ENCODE assay signal across 17 cellular contexts in the genomic region with DNA sequence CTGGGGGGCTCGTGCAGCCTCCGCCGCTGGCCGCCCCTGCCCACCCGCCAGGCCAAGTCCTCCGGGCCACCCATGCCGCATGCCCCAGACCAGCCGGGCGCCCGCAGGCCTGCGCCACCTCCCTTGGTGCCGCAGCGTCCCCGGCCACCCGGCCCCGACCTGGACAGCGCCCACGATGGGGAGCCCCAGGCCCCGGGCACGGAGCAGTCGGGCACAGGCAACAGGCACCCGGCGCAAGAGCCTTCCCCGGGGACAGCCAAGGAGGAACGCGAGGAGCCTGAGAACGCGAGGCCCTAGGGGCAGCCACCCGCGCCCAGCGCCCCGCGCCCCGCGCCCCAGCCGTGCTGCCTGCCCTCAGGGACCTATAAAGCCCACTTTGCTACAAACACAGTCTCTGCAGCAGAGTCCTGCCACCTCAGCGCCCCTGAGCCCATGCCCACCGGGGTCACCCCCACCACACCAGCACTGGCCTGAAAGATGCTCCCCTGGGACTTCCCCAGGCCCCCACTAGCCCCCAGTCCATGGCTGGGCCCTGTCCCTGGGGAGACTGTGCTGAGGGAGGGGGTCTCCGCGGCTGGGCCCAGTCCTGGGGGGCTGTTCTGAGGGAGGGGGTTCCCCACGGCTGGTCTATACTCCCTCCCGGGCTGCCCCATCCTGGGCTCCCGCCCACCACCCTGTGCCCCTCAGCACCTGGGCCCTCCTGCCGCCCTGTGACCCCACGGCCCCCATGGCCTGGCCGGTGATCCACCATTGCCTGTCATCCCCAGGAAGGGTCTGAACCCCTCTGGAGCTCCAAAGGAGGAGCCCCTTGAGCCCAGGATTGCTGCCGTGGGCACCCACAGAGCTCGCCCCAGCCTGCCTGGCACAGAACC. TPM values are rescaled to one million over a fixed set of nuclear protein-coding genes. Genes with fewer than 3 reads are reported as not detected.
DNase-seq lines count a peak whose midpoint lies in the region; ATAC-seq and TF ChIP-seq lines count a peak whose summit lies in the region.
"Had no signal": no experiment of that assay in that cellular context is flagged by ENCODE, and none has a peak within 500 bp of the region (broad histone marks: within the 10 kb centered on the region; RNA-seq: fewer than 3 reads in every experiment).

No MANE protein-coding gene starts in this region.

- no peaks in the 10 kb centered on the region for H3K9me3 ChIP-seq in lower lobe of right lung

- no peak for TF ChIP-seq CTCF in lower lobe of right lung (IDR thresholded peaks at IDR 0.05)

- H3K27me3 Mint-ChIP-seq in activated CD4-positive, alpha-beta T cell treated with anti-CD3 and anti-CD28 coated beads, Interleukin-2, amount 10 ng/mL, durations not matched to agents 24 days and 14 days, result no peaks in the 10 kb centered on the region
- H3K27me3 Mint-ChIP-seq: CD4-positive, alpha-beta T cell had no signal

- H3K4me1 ChIP-seq in lower lobe of right lung, result peaks cover 6% of the 10 kb centered on the region
- H3K4me1 ChIP-seq: breast epithelium had no signal

- H3K36me3 Mint-ChIP-seq in activated CD4-positive, alpha-beta T cell treated with anti-CD3 and anti-CD28 coated beads, Interleukin-2, amount 10 ng/mL, durations not matched to agents 24 days and 14 days (ENCODE audit: low read depth), result peaks cover 20% of the 10 kb centered on the region

- H3K27ac Mint-ChIP-seq in activated CD4-positive, alpha-beta T cell treated with anti-CD3 and anti-CD28 coated beads, Interleukin-2, amount 10 ng/mL, durations not matched to agents 24 days and 14 days, result peak overlapping the region; percentile 15
- H3K27ac Mint-ChIP-seq: CD4-positive, alpha-beta T cell had no signal

- intact Hi-C loops in activated CD4-positive, alpha-beta T cell treated with anti-CD3 and anti-CD28 coated beads, Interleukin-2, amount 10 ng/mL, durations not matched to agents 24 days and 14 days (cut with micrococcal nuclease), result no loop called here
- intact Hi-C loops in lower lobe of right lung (cut with DNase I), result no loop called here

- H3K4me3 Mint-ChIP-seq in activated CD4-positive, alpha-beta T cell treated with anti-CD3 and anti-CD28 coated beads, Interleukin-2, amount 10 ng/mL, durations not matched to agents 24 days and 14 days, result no peak overlapping the region
- H3K4me3 Mint-ChIP-seq: CD4-positive, alpha-beta T cell had no signal

- H3K4me3 ChIP-seq in H7 (ENCODE audit: insufficient read depth, low read depth, low read length), result no peak overlapping the region
- no peak overlapping the region for H3K4me3 ChIP-seq in lower lobe of right lung
- H3K4me3 ChIP-seq: breast epithelium had no signal

- no peaks in the 10 kb centered on the region for H3K36me3 ChIP-seq in H7 (replicated peaks; ENCODE audit: control insufficient read depth, insufficient read depth, low read length)
- H3K36me3 ChIP-seq in lower lobe of right lung, result no peaks in the 10 kb centered on the region
- H3K36me3 ChIP-seq: breast epithelium had no signal

- peaks cover 2% of the 10 kb centered on the region; the same call in 1 of the 2 replicates for H3K27me3 ChIP-seq in H7 (ENCODE audit: control insufficient read depth, insufficient read depth, low read length)
- H3K27me3 ChIP-seq in lower lobe of right lung (ENCODE audit: low read depth), result peaks cover 17% of the 10 kb centered on the region
- H3K27me3 ChIP-seq: breast epithelium had no signal

- H3K9me3 Mint-ChIP-seq in activated CD4-positive, alpha-beta T cell treated with anti-CD3 and anti-CD28 coated beads, Interleukin-2, amount 10 ng/mL, durations not matched to agents 24 days and 14 days, result peaks cover 7% of the 10 kb centered on the region

- peak in 1 of 2 donors; percentile 6 for ATAC-seq in lower lobe of right lung
- ATAC-seq: left colon had no signal

- H3K4me1 Mint-ChIP-seq in activated CD4-positive, alpha-beta T cell treated with anti-CD3 and anti-CD28 coated beads, Interleukin-2, amount 10 ng/mL, durations not matched to agents 24 days and 14 days, result peaks cover 7% of the 10 kb centered on the region

- no peak for DNase-seq in activated CD4-positive, alpha-beta T cell treated with anti-CD3 and anti-CD28 coated beads, Interleukin-2, amount 10 ng/mL, durations not matched to agents 24 days and 14 days
- no peak for DNase-seq in activated CD4-positive, alpha-beta T cell treated with anti-CD3 and anti-CD28 coated beads, Interleukin-2, amount 50 U/mL, for 4 hours
- DNase-seq in H7, result peak; percentile 63
- DNase-seq in lower lobe of right lung, result peak; percentile 42
- no peak for DNase-seq in kidney glomerular epithelial cell (lab: John Stamatoyannopoulos, UW)
- no peak for DNase-seq in substantia nigra (lab: John Stamatoyannopoulos, UW)
- DNase-seq: activated naive CD4-positive, alpha-beta T cell treated with anti-CD3 and anti-CD28 coated beads, Interleukin-2, amount 50 U/mL, for 16 hours; DND-41; hippocampal formation; left colon; NCI-H1436 treated with DMSO at 0.1 percent for 48 hours; SHP77 treated with DMSO at 0.1 percent for 48 hours; T-helper 9 cell had no signal

- H3K27ac ChIP-seq in lower lobe of right lung (no peak overlapping the region), substantia nigra (ENCODE audit: low read depth, low read length, poor library complexity, severe bottlenecking) (no peak overlapping the region)
- H3K27ac ChIP-seq: breast epithelium had no signal

RNA-seq across cellular contexts. Expression of a gene that starts 8.6 kb away (rescaled TPM):
- 250 and 254 TPM in 2 replicates for total RNA-seq in activated CD4-positive, alpha-beta T cell treated with anti-CD3 and anti-CD28 coated beads, Interleukin-2, amount 10 ng/mL, durations not matched to agents 24 days and 14 days
- total RNA-seq in H7 (2014; rRNA removed; shearing (Covaris generic)), result not detected in 2 replicates
- total RNA-seq in lower lobe of right lung, result 0.47 TPM
- total RNA-seq: myocyte, temporal lobe had no signal

RNA-seq across cellular contexts. Expression of a gene that starts 16.2 kb away (rescaled TPM):
- total RNA-seq in activated CD4-positive, alpha-beta T cell treated with anti-CD3 and anti-CD28 coated beads, Interleukin-2, amount 10 ng/mL, durations not matched to agents 24 days and 14 days, result 692 and 702 TPM in 2 replicates
- total RNA-seq in H7 (2014; rRNA removed; shearing (Covaris generic)), result 0.07 and 0.89 TPM in 2 replicates
- total RNA-seq in lower lobe of right lung, result 3.0 TPM
- total RNA-seq: myocyte, temporal lobe had no signal

RNA-seq across cellular contexts. Expression of a gene that starts 24.1 kb away (rescaled TPM):
- total RNA-seq in activated CD4-positive, alpha-beta T cell treated with anti-CD3 and anti-CD28 coated beads, Interleukin-2, amount 10 ng/mL, durations not matched to agents 24 days and 14 days, result not detected in 2 replicates
- not detected in 2 replicates for total RNA-seq in H7 (2014; rRNA removed; shearing (Covaris generic))
- 6.6 TPM for total RNA-seq in lower lobe of right lung
- total RNA-seq: myocyte, temporal lobe had no signal

RNA-seq across cellular contexts. Expression of a gene that starts 34.0 kb away (rescaled TPM):
- 175 and 194 TPM in 2 replicates for total RNA-seq in activated CD4-positive, alpha-beta T cell treated with anti-CD3 and anti-CD28 coated beads, Interleukin-2, amount 10 ng/mL, durations not matched to agents 24 days and 14 days
- 102 and 127 TPM in 2 replicates for total RNA-seq in H7 (2014; rRNA removed; shearing (Covaris generic))
- total RNA-seq in lower lobe of right lung, result 127 TPM

RNA-seq across cellular contexts. Expression of a gene that starts 34.2 kb away (rescaled TPM):
- 42.5 and 43.2 TPM in 2 replicates for total RNA-seq in activated CD4-positive, alpha-beta T cell treated with anti-CD3 and anti-CD28 coated beads, Interleukin-2, amount 10 ng/mL, durations not matched to agents 24 days and 14 days
- total RNA-seq in H7 (2014; rRNA removed; shearing (Covaris generic)), result 40.3 and 47.2 TPM in 2 replicates
- total RNA-seq in lower lobe of right lung, result 13.7 TPM

Comparison
In these comparisons a context has a peak if more than half of its experiments do, and no peak if none do; other contexts are left out.
1. DNase-seq: peak in H7 (single experiment) and lower lobe of right lung (single experiment); none in activated CD4-positive, alpha-beta T cell treated with anti-CD3 and anti-CD28 coated beads, Interleukin-2, amount 10 ng/mL, durations not matched to agents 24 days and 14 days (single experiment), activated CD4-positive, alpha-beta T cell treated with anti-CD3 and anti-CD28 coated beads, Interleukin-2, amount 50 U/mL, for 4 hours (0 of 2), kidney glomerular epithelial cell (single experiment) and substantia nigra (0 of 49).
2. RNA of a gene that starts 8.6 kb away (total RNA-seq): 250 to 254 TPM in activated CD4-positive, alpha-beta T cell treated with anti-CD3 and anti-CD28 coated beads, Interleukin-2, amount 10 ng/mL, durations not matched to agents 24 days and 14 days; 0.47 TPM in lower lobe of right lung (single experiment) and not detected in H7; every median in the first group is over 100 times any median in the second.
3. RNA of a gene that starts 16.2 kb away (total RNA-seq): 692 to 702 TPM in activated CD4-positive, alpha-beta T cell treated with anti-CD3 and anti-CD28 coated beads, Interleukin-2, amount 10 ng/mL, durations not matched to agents 24 days and 14 days; 3.0 TPM in lower lobe of right lung (single experiment) and 0.07 to 0.89 TPM in H7; every median in the first group is over 100 times any median in the second.